Comparison of ENCODE assay signal across 24 cellular contexts in genomic region chr9:111715471-111715870, GRCh38.
"Had no signal": no experiment of that assay in that cellular context is flagged by ENCODE, and none has a peak within 500 bp of the region (broad histone marks: within the 10 kb centered on the region; RNA-seq: fewer than 3 reads in every experiment).

No MANE protein-coding gene starts in this region.

- H3K4me3 Mint-ChIP-seq: immature natural killer cell; naive thymus-derived CD4-positive, alpha-beta T cell; nephron progenitor cell; stimulated activated memory B cell treated with anti-CD40 and anti-IgM and Interleukin-4, amounts not matched to agents 10 μg/mL and 1 μg/mL and 100 μg/mL, for 72 hours; stimulated activated naive CD8-positive, alpha-beta T cell treated with anti-CD3 and anti-CD28 coated beads, Interleukin-15, Interleukin-2, amounts not matched to agents 100 ng/mL and 50 ng/mL, for 24 hours had no signal

- H3K27me3 ChIP-seq: dorsolateral prefrontal cortex, foreskin keratinocyte, right lobe of liver, spleen, tibial nerve, upper lobe of right lung, vagina had no signal

- H3K36me3 ChIP-seq: left ventricle myocardium inferior, lower lobe of right lung, right lobe of liver, spleen, tibial nerve, upper lobe of right lung, vagina had no signal

- FAIRE-seq: endometrium had no signal

- H3K9me3 Mint-ChIP-seq: immature natural killer cell; naive thymus-derived CD4-positive, alpha-beta T cell; nephron progenitor cell; stimulated activated memory B cell treated with anti-CD40 and anti-IgM and Interleukin-4, amounts not matched to agents 10 μg/mL and 1 μg/mL and 100 μg/mL, for 72 hours; stimulated activated naive CD8-positive, alpha-beta T cell treated with anti-CD3 and anti-CD28 coated beads, Interleukin-15, Interleukin-2, amounts not matched to agents 100 ng/mL and 50 ng/mL, for 24 hours had no signal

- H3K27ac ChIP-seq: dorsolateral prefrontal cortex, foreskin keratinocyte, left ventricle myocardium inferior, lower lobe of right lung, psoas muscle, right lobe of liver, spleen, tibial nerve, upper lobe of right lung, vagina had no signal

- H3K4me1 Mint-ChIP-seq: immature natural killer cell; nephron progenitor cell; stimulated activated memory B cell treated with anti-CD40 and anti-IgM and Interleukin-4, amounts not matched to agents 10 μg/mL and 1 μg/mL and 100 μg/mL, for 72 hours had no signal

- H3K36me3 Mint-ChIP-seq: immature natural killer cell; stimulated activated memory B cell treated with anti-CD40 and anti-IgM and Interleukin-4, amounts not matched to agents 10 μg/mL and 1 μg/mL and 100 μg/mL, for 72 hours had no signal

- H3K4me3 ChIP-seq: dorsolateral prefrontal cortex, left ventricle myocardium inferior, lower lobe of right lung, psoas muscle, right lobe of liver, spleen, tibial nerve, upper lobe of right lung, vagina had no signal

- H3K4me1 ChIP-seq: foreskin keratinocyte, left ventricle myocardium inferior, lower lobe of right lung, psoas muscle, right lobe of liver, spleen, tibial nerve, upper lobe of right lung, vagina had no signal

- H3K27me3 Mint-ChIP-seq: naive thymus-derived CD4-positive, alpha-beta T cell; stimulated activated memory B cell treated with anti-CD40 and anti-IgM and Interleukin-4, amounts not matched to agents 10 μg/mL and 1 μg/mL and 100 μg/mL, for 72 hours; stimulated activated naive CD8-positive, alpha-beta T cell treated with anti-CD3 and anti-CD28 coated beads, Interleukin-15, Interleukin-2, amounts not matched to agents 100 ng/mL and 50 ng/mL, for 24 hours had no signal

- ATAC-seq: esophagus mucosa; foreskin keratinocyte; lower lobe of right lung; naive thymus-derived CD4-positive, alpha-beta T cell; psoas muscle; right lobe of liver; stimulated activated memory B cell treated with anti-CD40 and anti-IgM and Interleukin-4, amounts not matched to agents 10 μg/mL and 1 μg/mL and 100 μg/mL, for 72 hours; upper lobe of right lung had no signal

- H3K27ac Mint-ChIP-seq: immature natural killer cell; naive thymus-derived CD4-positive, alpha-beta T cell; nephron progenitor cell; stimulated activated memory B cell treated with anti-CD40 and anti-IgM and Interleukin-4, amounts not matched to agents 10 μg/mL and 1 μg/mL and 100 μg/mL, for 72 hours; stimulated activated naive CD8-positive, alpha-beta T cell treated with anti-CD3 and anti-CD28 coated beads, Interleukin-15, Interleukin-2, amounts not matched to agents 100 ng/mL and 50 ng/mL, for 24 hours had no signal

- H3K9me3 ChIP-seq: left ventricle myocardium inferior, lower lobe of right lung, psoas muscle, right lobe of liver, spleen, tibial nerve, upper lobe of right lung, vagina had no signal

- DNase-seq: cortex of kidney; dorsolateral prefrontal cortex; effector CD8-positive, alpha-beta T cell; foreskin keratinocyte; immature natural killer cell; left ventricle myocardium inferior; lower lobe of right lung; mesenchymal stem cell; naive thymus-derived CD4-positive, alpha-beta T cell; nephron progenitor cell; psoas muscle; retina; right lobe of liver; spleen; stimulated activated CD4-positive, alpha-beta T cell treated with anti-CD3 and anti-CD28 coated beads, Interleukin-15, amount 100 ng/mL, for 24 hours; stimulated activated CD4-positive, alpha-beta T cell treated with anti-CD3 and anti-CD28 coated beads, Interleukin-1b, Interleukin-23, amount 100 ng/mL, for 48 hours; stimulated activated CD4-positive, alpha-beta T cell treated with anti-CD3 and anti-CD28 coated beads, Interleukin-4, amount 100 ng/mL, for 24 hours; upper lobe of right lung had no signal
